Comparison of ENCODE assay signal across 27 cellular contexts in the genomic region with DNA sequence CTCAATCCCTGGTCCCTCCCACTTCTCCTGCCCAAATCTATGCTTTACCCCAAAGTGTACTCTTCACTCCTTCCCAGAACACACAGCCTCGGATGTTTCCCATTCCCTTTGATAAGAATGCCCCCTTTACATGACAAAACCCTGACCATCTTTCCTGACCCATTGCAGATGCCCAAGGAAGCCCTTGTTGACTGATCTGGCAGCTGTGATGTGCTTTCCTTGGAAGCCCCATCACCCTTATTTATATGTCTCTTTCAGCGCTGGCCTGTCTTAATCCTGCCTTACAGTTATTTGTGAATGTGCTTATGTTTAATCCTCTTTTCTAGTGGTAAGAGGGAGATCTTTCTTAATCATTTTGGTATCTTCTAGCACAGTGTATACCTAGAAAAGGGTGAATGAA.
DNase-seq lines count a peak whose midpoint lies in the region; ATAC-seq and TF ChIP-seq lines count a peak whose summit lies in the region.
"Had no signal": no experiment of that assay in that cellular context is flagged by ENCODE, and none has a peak within 500 bp of the region (broad histone marks: within the 10 kb centered on the region; RNA-seq: fewer than 3 reads in every experiment).

No MANE protein-coding gene starts in this region.

- peaks cover 43% of the 10 kb centered on the region for H3K4me1 ChIP-seq in HUES6 (ENCODE audit: control insufficient read depth, insufficient read depth, low read length)
- H3K4me1 ChIP-seq: right lobe of liver had no signal

- H3K27me3 ChIP-seq in HUES6 (ENCODE audit: control insufficient read depth, insufficient read depth, low read length): no peaks in the 10 kb centered on the region
- H3K27me3 ChIP-seq: left lung, right lobe of liver, suprapubic skin had no signal

- TF ChIP-seq CTCF in CD14-positive monocyte (IDR thresholded peaks at IDR 0.05) (no peak), WTC11 (IDR thresholded peaks at IDR 0.05) (no peak), nephron (IDR thresholded peaks at IDR 0.05; ENCODE audit: unreplicated experiment in 3 of 3) (no peak)

- H3K9me3 Mint-ChIP-seq in CD14-positive monocyte (no peaks in the 10 kb centered on the region), WTC11 (no peaks in the 10 kb centered on the region), nephron (no peaks in the 10 kb centered on the region)
- H3K9me3 Mint-ChIP-seq: central memory CD8-positive, alpha-beta T cell had no signal

- H3K4me3 ChIP-seq in HUES6 (ENCODE audit: low read depth, low read length): no peak overlapping the region
- H3K4me3 ChIP-seq: dorsolateral prefrontal cortex, left lung, right lobe of liver, suprapubic skin had no signal

- peaks cover 5 to 13% of the 10 kb centered on the region in 2 donors for H3K36me3 Mint-ChIP-seq in CD14-positive monocyte
- no peaks in the 10 kb centered on the region for H3K36me3 Mint-ChIP-seq in WTC11
- H3K36me3 Mint-ChIP-seq in nephron (ENCODE audit: low read depth): no peaks in the 10 kb centered on the region

- H3K4me1 Mint-ChIP-seq in CD14-positive monocyte (peaks cover 44% of the 10 kb centered on the region), WTC11 (peaks cover 68% of the 10 kb centered on the region), nephron (peaks cover 52% of the 10 kb centered on the region)

- peak overlapping the region; percentile 88; the same call in 1 of the 2 replicates for H3K27ac ChIP-seq in HUES6 (ENCODE audit: low read depth, low read length)
- H3K27ac ChIP-seq: dorsolateral prefrontal cortex, left lung, right lobe of liver, suprapubic skin had no signal

- POLR2A ChIA-PET in WTC11 (lab: Charles Lee): no interaction called here

- H3K4me3 Mint-ChIP-seq in CD14-positive monocyte (peak overlapping the region in 1 of 2 donors; percentile 32), WTC11 (peak overlapping the region; percentile 41), nephron (peak overlapping the region in 2 of 3 experiments; percentile 19 to 22)
- H3K4me3 Mint-ChIP-seq: central memory CD8-positive, alpha-beta T cell had no signal

- H3K9me3 ChIP-seq in HUES6 (ENCODE audit: control insufficient read depth, insufficient read depth, low read depth, low read length): no peaks in the 10 kb centered on the region
- H3K9me3 ChIP-seq: Caco-2, left lung, right lobe of liver, suprapubic skin had no signal

- intact Hi-C loops in CD14-positive monocyte (cut with micrococcal nuclease): no loop called here

- H3K36me3 ChIP-seq in HUES6 (ENCODE audit: control insufficient read depth, insufficient read depth, low read length): no peaks in the 10 kb centered on the region
- H3K36me3 ChIP-seq: left lung, right lobe of liver, suprapubic skin had no signal

- CTCF ChIA-PET in WTC11 (lab: Charles Lee): interaction anchor here (1.2 to 2.1 kb wide), 3 partner anchors 71 to 512 kb away, joined by 3 to 6 read pairs (median 3); no protein-coding TSS in a partner anchor

- H3K27ac Mint-ChIP-seq in CD14-positive monocyte (peak overlapping the region in 6 of 7 donors; percentile 4 to 54 (median 48)), WTC11 (peak overlapping the region; percentile 96), nephron (peak overlapping the region in 2 of 3 experiments; percentile 8 to 18)

- ATAC-seq in WTC11 (no peak), GM19023 (IDR thresholded peaks at IDR 0.05; ENCODE audit: unreplicated experiment) (no peak)
- ATAC-seq: HCT116, left lung had no signal

- H3K27me3 Mint-ChIP-seq in CD14-positive monocyte (ENCODE audit: low read depth in 3 of 3): peaks cover 0 to 9% (median 0%) of the 10 kb centered on the region in 3 donors
- H3K27me3 Mint-ChIP-seq in WTC11 (ENCODE audit: low read depth): no peaks in the 10 kb centered on the region
- peaks cover 21% of the 10 kb centered on the region for H3K27me3 Mint-ChIP-seq in nephron (ENCODE audit: low read depth)

- peak overlapping the region; percentile 67 for H3K9ac ChIP-seq in HUES6 (ENCODE audit: low read length)

- DNase-seq in CD14-positive monocyte (ENCODE audit: low spot score) (no peak), WTC11 (ENCODE audit: low spot score) (no peak), amniotic stem cell (lab: John Stamatoyannopoulos, UW) (no peak), OCI-M2 (lab: John Stamatoyannopoulos, UW; ENCODE audit: unreplicated experiment) (no peak)
- no peak for DNase-seq in stimulated activated CD4-positive, alpha-beta T cell treated with anti-CD3 and anti-CD28 coated beads, Interleukin-15, amount 100 ng/mL, for 24 hours
- DNase-seq: ACHN; activated CD4-positive, alpha-beta T cell treated with anti-CD3 and anti-CD28 coated beads, Interleukin-2, amount 50 U/mL, for 4 hours; activated CD8-positive, alpha-beta memory T cell treated with anti-CD3 and anti-CD28 coated beads, Interleukin-2, amount 50 U/mL, for 48 hours; activated effector memory CD4-positive, alpha-beta T cell treated with anti-CD3 and anti-CD28 coated beads, Interleukin-2, amount 50 U/mL, for 16 hours; C1 segment of cervical spinal cord; Caco-2; DMS79 treated with DMSO at 0.1 percent for 48 hours; dorsolateral prefrontal cortex; Kasumi-1; left lung; NCI-H1436 treated with DMSO at 0.1 percent for 48 hours; NK-92 treated with Interleukin-12 subunit alpha and Interleukin-12 subunit beta, amount 100 ng/mL, for 24 hours; right lobe of liver; Right ventricle myocardium superior; stimulated activated naive CD4-positive, alpha-beta T cell; T-helper 9 cell had no signal

TF ChIP-seq in WTC11, 78 proteins besides CTCF, POLR2A, EP300 and RAD21:
- no peak for TF ChIP-seq GRHL2 (CRISPR knock-in tag; IDR thresholded peaks at IDR 0.05; ENCODE audit: insufficient replicate concordance, severe bottlenecking)
- no peak for TF ChIP-seq TCF7 (CRISPR knock-in tag; IDR thresholded peaks at IDR 0.05; ENCODE audit: low read depth)

Comparison
In these comparisons a context has a peak if more than half of its experiments do, and no peak if none do; other contexts are left out.
1. H3K27ac Mint-ChIP-seq: peak in every context shown above with its lines; median percentile 96 in WTC11; 48 in CD14-positive monocyte; 13 in nephron.